ENCODE assay signal across 8 cellular contexts in the genomic region with DNA sequence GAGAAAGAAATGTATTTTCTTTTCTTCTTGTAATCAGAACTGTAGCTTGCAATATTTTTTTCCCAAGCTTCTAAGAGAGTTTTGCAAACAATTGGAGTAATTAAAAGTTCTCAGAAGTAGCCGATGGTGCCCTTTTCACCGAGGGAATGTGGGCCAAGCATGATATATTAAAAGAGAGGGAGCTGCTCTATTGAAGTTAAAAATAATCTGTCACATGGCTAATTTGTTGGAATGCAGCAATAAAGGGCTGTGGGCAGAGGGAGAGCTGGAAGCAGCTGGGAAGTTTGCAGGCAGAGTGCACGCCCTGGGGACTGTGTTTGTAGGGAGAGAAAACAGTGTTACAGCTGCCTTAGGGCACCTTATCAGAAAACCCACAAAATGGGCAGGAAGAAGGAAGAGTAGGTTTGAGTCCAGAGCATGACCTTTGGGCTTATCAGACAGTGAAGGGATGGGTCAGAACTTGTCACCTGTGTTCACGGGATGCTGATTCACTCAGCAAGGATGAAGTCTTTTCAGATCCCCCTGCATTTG. TPM values are rescaled to one million over a fixed set of nuclear protein-coding genes. Genes with fewer than 3 reads are reported as not detected.
DNase-seq lines count a peak whose midpoint lies in the region; ATAC-seq and TF ChIP-seq lines count a peak whose summit lies in the region.

No MANE protein-coding gene starts in this region.

- peaks cover 4% of the 10 kb centered on the region for H3K9me3 Mint-ChIP-seq in WTC11
- no peaks in the 10 kb centered on the region for H3K9me3 Mint-ChIP-seq in CD4-positive, alpha-beta T cell

- intact Hi-C loops in left ventricle myocardium superior (cut with micrococcal nuclease): loop anchor here (10.0 kb wide), 1 partner anchor 210 kb away; no protein-coding TSS in a partner anchor
- intact Hi-C loops in CD4-positive, alpha-beta T cell (cut with DNase I, micrococcal nuclease): no loop called here

- TF ChIP-seq CTCF in WTC11 (IDR thresholded peaks at IDR 0.05): no peak
- TF ChIP-seq CTCF in CD4-positive, alpha-beta T cell (IDR thresholded peaks at IDR 0.05): no peak

- DNase-seq in GM23248 (peak; percentile 48), WTC11 (ENCODE audit: low spot score) (no peak), left ventricle myocardium superior (peak; percentile 45), retina (peak; percentile 54), NOMO-1 treated with DMSO at 0.1 percent for 48 hours (lab: John Stamatoyannopoulos, UW; ENCODE audit: unreplicated experiment) (no peak), SW 1271 (lab: John Stamatoyannopoulos, UW) (no peak)
- DNase-seq in CD4-positive, alpha-beta T cell: no peak

- H3K9me3 ChIP-seq in GM23248 (ENCODE audit: low read depth): no peaks in the 10 kb centered on the region
- no peaks in the 10 kb centered on the region for H3K9me3 ChIP-seq in CD4-positive, alpha-beta T cell (ENCODE audit: control insufficient read depth, low read length)

- H3F3A ChIP-seq in GM23248 (ENCODE audit: insufficient read depth): peaks cover 7% of the 10 kb centered on the region; the same call in 1 of the 2 replicates

- in situ Hi-C loops in GM23248 (cut with MboI): no loop called here

- WGBS in GM23248 (ENCODE audit: low coverage in 1 of 2, low lambda C conversion rate in 2 of 2, missing lambda C conversion rate in 2 of 2), 2 experiments: 23 to 29% methylated on average over 4 of the region's 4 CpGs

- CTCF ChIA-PET in WTC11 (lab: Charles Lee): interaction anchor here (1.3 to 2.5 kb wide), 2 partner anchors 8 to 351 kb away, joined by 3 to 10 read pairs; partner anchors contain the start of gene NOB1
- CTCF ChIA-PET in CD4-positive, alpha-beta T cell (lab: Charles Lee): interaction anchor here (0.7 kb wide), 1 partner anchor 287 kb away, joined by 3 read pairs; no protein-coding TSS in a partner anchor

- no peaks in the 10 kb centered on the region for H3K79me2 ChIP-seq in GM23248 (ENCODE audit: insufficient read depth)

- H3K27me3 ChIP-seq in GM23248 (replicated peaks; ENCODE audit: insufficient read depth): no peaks in the 10 kb centered on the region
- no peaks in the 10 kb centered on the region for H3K27me3 ChIP-seq in CD4-positive, alpha-beta T cell (ENCODE audit: control insufficient read depth, insufficient read depth, low read length)

- peak; percentile 58; the same call in 1 of the 2 replicates for ATAC-seq in WTC11
- peak; percentile 93 for ATAC-seq in left ventricle myocardium superior
- no peak for ATAC-seq in HG03432 (IDR thresholded peaks at IDR 0.05; ENCODE audit: unreplicated experiment)
- no peak for ATAC-seq in CD4-positive, alpha-beta T cell (ENCODE audit: poor library complexity)

- H3K36me3 ChIP-seq in GM23248 (ENCODE audit: low read depth): no peaks in the 10 kb centered on the region

- peaks cover 15% of the 10 kb centered on the region for H3K4me1 ChIP-seq in GM23248 (ENCODE audit: insufficient read depth)

- H3K27me3 Mint-ChIP-seq in WTC11 (ENCODE audit: low read depth): no peaks in the 10 kb centered on the region
- H3K27me3 Mint-ChIP-seq in CD4-positive, alpha-beta T cell: no peaks in the 10 kb centered on the region

- H3K4me3 ChIP-seq in GM23248: no peak overlapping the region

- H2AFZ ChIP-seq in GM23248: peak overlapping the region; percentile 48; the same call in 1 of the 2 replicates

- peaks cover 10% of the 10 kb centered on the region for H3K4me1 Mint-ChIP-seq in WTC11
- H3K4me1 Mint-ChIP-seq in CD4-positive, alpha-beta T cell (ENCODE audit: low read depth): no peaks in the 10 kb centered on the region

- no peaks in the 10 kb centered on the region for H3K9me2 ChIP-seq in GM23248 (ENCODE audit: insufficient read depth)

- no peak overlapping the region for H3K9ac ChIP-seq in GM23248

- H4K20me1 ChIP-seq in GM23248 (ENCODE audit: insufficient read depth): no peaks in the 10 kb centered on the region

- POLR2A ChIA-PET in WTC11 (lab: Charles Lee): interaction anchor here (0.6 to 0.7 kb wide), 2 partner anchors 13 to 264 kb away, joined by 3 to 5 read pairs; no protein-coding TSS in a partner anchor
- POLR2A ChIA-PET in CD4-positive, alpha-beta T cell (lab: Charles Lee): interaction anchor here (1.3 kb wide), 1 partner anchor 21 kb away, joined by 3 read pairs; the partner anchor contains the start of gene CYB5B

- peak overlapping the region; percentile 67 for H3K4me2 ChIP-seq in GM23248 (ENCODE audit: unreplicated experiment)

- H3K27ac Mint-ChIP-seq in WTC11: peak overlapping the region; percentile 13; the same call in 1 of the 2 replicates
- H3K27ac Mint-ChIP-seq in CD4-positive, alpha-beta T cell: no peak overlapping the region

- H3K27ac ChIP-seq in GM23248: no peak overlapping the region
- H3K27ac ChIP-seq in CD4-positive, alpha-beta T cell (ENCODE audit: low read depth, low read length): no peak overlapping the region

- H3K4me3 Mint-ChIP-seq in WTC11: no peak overlapping the region
- H3K4me3 Mint-ChIP-seq in CD4-positive, alpha-beta T cell: no peak overlapping the region

- H3K36me3 Mint-ChIP-seq in WTC11: no peaks in the 10 kb centered on the region
- no peaks in the 10 kb centered on the region for H3K36me3 Mint-ChIP-seq in CD4-positive, alpha-beta T cell (ENCODE audit: low read depth)

TF ChIP-seq in WTC11, 78 proteins besides CTCF, POLR2A, EP300 and RAD21:
- TF ChIP-seq MYBL2 (CRISPR knock-in tag; IDR thresholded peaks at IDR 0.05) (no peak), GABPB1 (CRISPR knock-in tag; IDR thresholded peaks at IDR 0.05) (peak; percentile 35; the same call in 1 of the 2 replicates)

RNA-seq across cellular contexts. Expression of gene TERF2, which starts 18.5 kb away (rescaled TPM):
- total RNA-seq in GM23248 (2014; rRNA removed; shearing (Covaris generic)): 11.9 and 22.5 TPM in 2 replicates
- polyA plus RNA-seq in GM23248 (2016; fragmentation: Nextera tagmentation; extraction: Ambion mirVana): 10.5 and 11.6 TPM in 2 replicates
- 30.0 to 35.7 TPM (median 31.3 TPM) in 3 replicates for total RNA-seq in WTC11 (2021)
- total RNA-seq in left ventricle myocardium superior: 26.8 TPM
- total RNA-seq in CD4-positive, alpha-beta T cell: 10 to 100 TPM; 43.0 to 52.7 TPM

RNA-seq across cellular contexts. Expression of gene CYB5B, which starts 20.1 kb away (rescaled TPM):
- 47.1 and 60.8 TPM in 2 replicates for total RNA-seq in GM23248 (2014; rRNA removed; shearing (Covaris generic))
- 115 and 123 TPM in 2 replicates for polyA plus RNA-seq in GM23248 (2016; fragmentation: Nextera tagmentation; extraction: Ambion mirVana)
- total RNA-seq in WTC11 (2021) (95.3 to 109 TPM (median 99.7 TPM) in 3 replicates), left ventricle myocardium superior (59.8 TPM)
- 10 to 100 TPM; 16.0 to 18.3 TPM for total RNA-seq in CD4-positive, alpha-beta T cell

RNA-seq across cellular contexts. Expression of gene TMED6, which starts 52.8 kb away (rescaled TPM):
- total RNA-seq in GM23248 (2014; rRNA removed; shearing (Covaris generic)): not detected in 2 replicates
- 0.30 and 0.46 TPM in 2 replicates for polyA plus RNA-seq in GM23248 (2016; fragmentation: Nextera tagmentation; extraction: Ambion mirVana)
- total RNA-seq in WTC11 (2021) (0.44 to 0.72 TPM (median 0.62 TPM) in 3 replicates), left ventricle myocardium superior (not detected)
- 1 to 10 TPM; 1.5 to 2.1 TPM for total RNA-seq in CD4-positive, alpha-beta T cell

Comparison
In these comparisons a context has a peak if more than half of its experiments do, and no peak if none do; other contexts are left out.
1. DNase-seq: peak in GM23248 (single experiment), left ventricle myocardium superior (single experiment) and retina (single experiment); none in WTC11 (single experiment), NOMO-1 treated with DMSO at 0.1 percent for 48 hours (single experiment), SW 1271 (0 of 2) and CD4-positive, alpha-beta T cell (0 of 10).
2. ATAC-seq: peak in WTC11 (single experiment) and left ventricle myocardium superior (single experiment); none in HG03432 (single experiment) and CD4-positive, alpha-beta T cell (single experiment).